Comparison of ENCODE assay signal across 8 cellular contexts in the genomic region with DNA sequence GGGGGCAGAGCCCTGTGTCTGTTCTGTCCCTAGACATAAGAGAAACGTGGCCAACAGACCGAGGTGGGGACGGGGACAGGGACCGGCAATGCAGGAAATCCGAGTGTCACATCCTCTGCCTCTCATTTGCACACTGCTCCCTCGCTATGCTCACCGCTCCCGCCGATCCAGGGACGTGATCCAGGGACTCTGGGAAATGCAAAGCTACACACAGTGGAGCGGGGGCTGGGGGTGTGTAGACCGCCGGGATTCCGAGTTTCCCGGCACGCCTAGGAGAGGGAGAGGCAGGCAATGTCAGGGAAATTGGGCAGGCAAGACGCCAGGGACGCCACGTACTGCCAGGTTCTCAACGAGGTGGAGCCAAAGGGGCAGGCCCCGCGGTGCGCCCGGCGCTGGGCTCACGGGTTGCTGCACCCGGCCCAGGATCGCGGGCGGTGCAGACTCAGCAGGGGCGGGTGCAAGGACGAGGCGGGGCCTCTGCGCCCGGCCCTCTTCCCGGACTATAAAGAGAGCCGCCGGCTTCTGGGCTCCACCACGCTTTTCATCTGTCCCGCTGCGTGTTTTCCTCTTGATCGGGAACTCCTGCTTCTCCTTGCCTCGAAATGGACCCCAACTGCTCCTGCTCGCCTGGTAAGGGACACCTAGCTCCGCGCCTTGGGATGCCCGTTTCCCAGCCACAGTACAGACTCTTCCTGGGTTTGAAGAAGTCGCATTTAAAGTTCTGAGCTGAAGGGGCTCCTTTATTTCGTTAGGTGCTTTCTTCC. TPM values are rescaled to one million over a fixed set of nuclear protein-coding genes. Genes with fewer than 3 reads are reported as not detected.
DNase-seq lines count a peak whose midpoint lies in the region; ATAC-seq, FAIRE-seq and TF ChIP-seq lines count a peak whose summit lies in the region.

A gene (plus strand): TSS at position 532 of the 764 bp plus-strand sequence. CDS start 71 bp downstream, at position 603.

- no peak within 1 kb of the TSS for H3K27ac ChIP-seq in OCI-LY1 (ENCODE audit: low read depth, low read length, poor library complexity, severe bottlenecking)

- peaks cover 5% of the 10 kb centered on the region for H3K4me1 Mint-ChIP-seq in endothelial cell (ENCODE audit: unreplicated experiment)

- H3K4me1 ChIP-seq in OCI-LY1 (ENCODE audit: insufficient read depth, low read length, severe bottlenecking), result peaks cover 12% of the 10 kb centered on the region
- peaks cover 22% of the 10 kb centered on the region for H3K4me1 ChIP-seq in mononuclear cell (ENCODE audit: insufficient read depth, low read length)

- peak within 1 kb of the TSS; percentile 65 for H2AFZ ChIP-seq in OCI-LY1 (ENCODE audit: low read length)

- DNase-seq in Caki2 (ENCODE audit: low read depth) (peak; percentile 92), HTR-8/SVneo (ENCODE audit: insufficient read length, low spot score) (peak; percentile 88), endothelial cell (ENCODE audit: low spot score) (peak; percentile 42)
- peak; percentile 86 for DNase-seq in activated CD8-positive, alpha-beta memory T cell treated with anti-CD3 and anti-CD28 coated beads, Interleukin-2, amount 50 U/mL, for 4 hours
- peak; percentile 64 to 75 for DNase-seq in stimulated activated CD8-positive, alpha-beta memory T cell treated with anti-CD3 and anti-CD28 coated beads, Interleukin-4, amount 100 ng/mL, for 1 hour (ENCODE audit: low read depth in 2 of 2, low spot score in 1 of 2)

- no peaks in the 10 kb centered on the region for H3F3A ChIP-seq in OCI-LY1 (ENCODE audit: insufficient read depth, low read length)

- H3K4me2 ChIP-seq in OCI-LY1 (ENCODE audit: low read length), result peak within 1 kb of the TSS; percentile 84

- peak within 1 kb of the TSS; percentile 74 for H3K9ac ChIP-seq in OCI-LY1 (ENCODE audit: low read length)

- H3K27me3 Mint-ChIP-seq in endothelial cell (ENCODE audit: unreplicated experiment), result peaks cover 15% of the 10 kb centered on the region

- H3K36me3 Mint-ChIP-seq in endothelial cell (ENCODE audit: low read depth, unreplicated experiment), result peaks cover 9% of the 10 kb centered on the region

- peak; percentile 63 for FAIRE-seq in HTR-8/SVneo (lab: Jason Lieb, UNC)

- no peak within 1 kb of the TSS for H3K27ac Mint-ChIP-seq in endothelial cell (ENCODE audit: unreplicated experiment)

- in situ Hi-C loops in Caki2 (cut with HindIII; ENCODE audit: low pct_unique_long_range_greater_than_20kb, low sequenced_read_pairs), result no loop called here

- ATAC-seq in GM21381 (IDR thresholded peaks at IDR 0.05; ENCODE audit: unreplicated experiment), result peak; percentile 98

- no peaks in the 10 kb centered on the region for H4K20me1 ChIP-seq in OCI-LY1 (ENCODE audit: insufficient read depth, low read length)

- H3K9me2 ChIP-seq in OCI-LY1 (ENCODE audit: low read depth, low read length), result no peaks in the 10 kb centered on the region

- TF ChIP-seq CTCF in OCI-LY1 (IDR thresholded peaks at IDR 0.05; ENCODE audit: low read length), result no peak
- TF ChIP-seq CTCF in endothelial cell (IDR thresholded peaks at IDR 0.05; ENCODE audit: unreplicated experiment), result no peak

- H3K27me3 ChIP-seq in OCI-LY1 (ENCODE audit: insufficient read depth, low read length) (no peaks in the 10 kb centered on the region; the same call in 1 of the 2 replicates), mononuclear cell (ENCODE audit: insufficient read depth, low read length) (no peaks in the 10 kb centered on the region)

- no peaks in the 10 kb centered on the region for H3K36me3 ChIP-seq in OCI-LY1 (ENCODE audit: insufficient read depth, low read length)

- no peaks in the 10 kb centered on the region for H3K9me3 Mint-ChIP-seq in endothelial cell (ENCODE audit: unreplicated experiment)

- peak within 1 kb of the TSS; percentile 87 for H3K4me3 Mint-ChIP-seq in endothelial cell (ENCODE audit: unreplicated experiment)

- H3K4me3 ChIP-seq in OCI-LY1 (ENCODE audit: low read depth, low read length, poor library complexity, severe bottlenecking) (peak within 1 kb of the TSS; percentile 68), mononuclear cell (ENCODE audit: low read length) (peak within 1 kb of the TSS; percentile 61)

- no peaks in the 10 kb centered on the region for H3K79me2 ChIP-seq in OCI-LY1 (ENCODE audit: insufficient read depth, low read length)

- H3K9me3 ChIP-seq in OCI-LY1 (ENCODE audit: low read length), result no peaks in the 10 kb centered on the region
- no peaks in the 10 kb centered on the region for H3K9me3 ChIP-seq in mononuclear cell (ENCODE audit: low read depth, low read length)

RNA-seq across cellular contexts. Expression of the gene that starts here (rescaled TPM):
- total RNA-seq in Caki2 (2014; rRNA removed; shearing (Covaris generic); ENCODE audit: low replicate concordance), result 141 and 168 TPM in 2 replicates
- total RNA-seq in endothelial cell (ENCODE audit: unreplicated experiment), result 2.3 TPM
- total RNA-seq in mononuclear cell, result 28.8 TPM

Comparison
In these comparisons a context has a peak if more than half of its experiments do, and no peak if none do; other contexts are left out.
1. DNase-seq: peak in every context shown above with its lines; median percentile 92 in Caki2; 88 in HTR-8/SVneo; 86 in activated CD8-positive, alpha-beta memory T cell treated with anti-CD3 and anti-CD28 coated beads, Interleukin-2, amount 50 U/mL, for 4 hours; 70 in stimulated activated CD8-positive, alpha-beta memory T cell treated with anti-CD3 and anti-CD28 coated beads, Interleukin-4, amount 100 ng/mL, for 1 hour; 42 in endothelial cell.